ENCODE assay signal across 8 cellular contexts in the genomic region with DNA sequence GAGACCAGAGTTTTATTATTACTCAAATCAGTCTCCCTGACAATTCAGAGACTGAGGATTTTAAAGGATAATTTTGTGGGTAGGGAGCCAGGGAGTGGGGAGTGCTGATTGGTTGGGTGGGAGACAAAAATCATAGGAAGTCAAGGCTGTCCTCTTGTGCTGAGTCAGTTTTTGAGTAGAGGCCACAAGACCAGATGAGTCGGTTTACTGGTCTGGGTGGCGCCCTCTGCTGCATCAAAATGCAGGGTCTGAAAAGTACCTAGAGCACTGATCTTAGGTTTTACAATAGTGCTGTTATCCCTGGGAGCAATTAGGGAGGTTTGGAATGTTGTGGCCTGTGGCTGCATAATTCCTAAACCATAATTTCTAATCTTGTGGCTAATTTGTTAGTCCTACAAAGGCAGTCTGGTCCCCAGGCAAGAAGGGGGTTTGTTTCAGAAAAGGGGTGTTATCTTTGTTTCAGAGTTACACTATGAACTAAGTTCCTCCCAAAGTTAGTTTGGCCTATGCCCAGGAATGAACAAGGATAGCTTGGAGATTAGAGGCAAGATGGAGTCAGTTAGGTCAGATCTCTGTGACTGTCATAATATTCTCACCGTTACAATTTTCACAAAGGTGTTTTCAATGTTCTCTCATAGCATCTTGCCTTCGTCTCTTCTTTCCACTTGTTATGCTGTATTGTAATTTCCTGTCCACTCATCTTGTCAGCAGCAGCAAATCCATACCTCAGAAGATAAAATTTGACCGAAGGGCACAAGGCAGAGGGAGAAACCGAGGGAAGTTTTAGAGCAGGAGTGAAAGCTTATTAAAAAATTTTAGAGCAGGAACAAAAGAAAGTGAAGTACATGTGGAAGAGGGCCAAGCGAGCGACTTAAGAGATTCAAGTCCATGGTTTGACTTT. TPM values are rescaled to one million over a fixed set of nuclear protein-coding genes. Genes with fewer than 3 reads are reported as not detected.
DNase-seq lines count a peak whose midpoint lies in the region; ATAC-seq and TF ChIP-seq lines count a peak whose summit lies in the region.

No MANE protein-coding gene starts in this region.

- H3K4me1 Mint-ChIP-seq in natural killer cell treated with Interleukin-12 subunit alpha and Interleukin-12 subunit beta and Interleukin-15 and Interleukin-18, amount 100 ng/mL, for 72 hours (ENCODE audit: low read depth in 2 of 2), result peaks cover 0 to 12% of the 10 kb centered on the region in 2 donors

- no peaks in the 10 kb centered on the region for H3K36me3 Mint-ChIP-seq in natural killer cell treated with Interleukin-12 subunit alpha and Interleukin-12 subunit beta and Interleukin-15 and Interleukin-18, amount 100 ng/mL, for 72 hours

- H3K27ac ChIP-seq in testis, result no peak overlapping the region

- peaks cover 0 to 9% of the 10 kb centered on the region in 2 donors for H3K27me3 Mint-ChIP-seq in natural killer cell treated with Interleukin-12 subunit alpha and Interleukin-12 subunit beta and Interleukin-15 and Interleukin-18, amount 100 ng/mL, for 72 hours

- H3K36me3 ChIP-seq in testis (ENCODE audit: low read depth, missing control alignments), result no peaks in the 10 kb centered on the region

- DNase-seq in GM10266 (ENCODE audit: extremely low spot score), result peak; percentile 40
- DNase-seq in NCI-H774 (lab: John Stamatoyannopoulos, UW), result peak; percentile 36
- DNase-seq in activated CD8-positive, alpha-beta memory T cell treated with anti-CD3 and anti-CD28 coated beads for 24 hours, result peak; percentile 77
- peak; percentile 50 for DNase-seq in epithelial cell of proximal tubule (ENCODE audit: low read depth)
- DNase-seq in natural killer cell treated with Interleukin-12 subunit alpha and Interleukin-12 subunit beta and Interleukin-15 and Interleukin-18, amount 100 ng/mL, for 72 hours (ENCODE audit: low spot score), result peak; percentile 69
- DNase-seq in testis, result peak; percentile 80

- H3K4me1 ChIP-seq in testis, result peaks cover 23% of the 10 kb centered on the region

- no peak overlapping the region for H3K4me3 Mint-ChIP-seq in natural killer cell treated with Interleukin-12 subunit alpha and Interleukin-12 subunit beta and Interleukin-15 and Interleukin-18, amount 100 ng/mL, for 72 hours

- WGBS in testis, 2 donors, result 76 to 83% methylated on average over 8 of the region's 8 CpGs

- TF ChIP-seq POLR2A in testis (IDR thresholded peaks at IDR 0.05), result no peak

- H3K4me3 ChIP-seq in epithelial cell of proximal tubule (ENCODE audit: low read depth, low read length) (no peak overlapping the region), testis (no peak overlapping the region)

- ATAC-seq in HG02763 (IDR thresholded peaks at IDR 0.05; ENCODE audit: unreplicated experiment) (peak; percentile 61), HG03097 (IDR thresholded peaks at IDR 0.05; ENCODE audit: low FRiP score, unreplicated experiment) (no peak)
- peak; percentile 72 to 73 for ATAC-seq in natural killer cell treated with Interleukin-12 subunit alpha and Interleukin-12 subunit beta and Interleukin-15 and Interleukin-18, amount 100 ng/mL, for 72 hours

- TF ChIP-seq CTCF in GM10266 (IDR thresholded peaks at IDR 0.05; ENCODE audit: control insufficient read depth, insufficient read depth, low read depth, missing control alignments) (peak; percentile 69), epithelial cell of proximal tubule (conservative IDR thresholded peaks at IDR 0.05; ENCODE audit: low read depth, low read length) (peak; percentile 78), testis (IDR thresholded peaks at IDR 0.05) (peak in 2 of 3 experiments; percentile 17 to 36)

- H3K27ac Mint-ChIP-seq in natural killer cell treated with Interleukin-12 subunit alpha and Interleukin-12 subunit beta and Interleukin-15 and Interleukin-18, amount 100 ng/mL, for 72 hours, result no peak overlapping the region

- no peaks in the 10 kb centered on the region for H3K27me3 ChIP-seq in testis

- no peaks in the 10 kb centered on the region for H3K9me3 Mint-ChIP-seq in natural killer cell treated with Interleukin-12 subunit alpha and Interleukin-12 subunit beta and Interleukin-15 and Interleukin-18, amount 100 ng/mL, for 72 hours

- intact Hi-C loops in testis (cut with DNase I; ENCODE audit: low total_unique reads), result no loop called here

- H3K9me3 ChIP-seq in testis, result no peaks in the 10 kb centered on the region

RNA-seq across cellular contexts. Expression of a gene that starts 59.2 kb away (rescaled TPM):
- total RNA-seq in epithelial cell of proximal tubule, result 39.2 and 55.1 TPM in 2 replicates
- 10 to 100 TPM; 76.6 to 80.9 TPM for total RNA-seq in natural killer cell treated with Interleukin-12 subunit alpha and Interleukin-12 subunit beta and Interleukin-15 and Interleukin-18, amount 100 ng/mL, for 72 hours
- total RNA-seq in testis, result 10 to 100 TPM; 84.9 to 93.7 TPM
- polyA plus RNA-seq in testis (ENCODE audit: insufficient read depth, low read depth, low replicate concordance), result 45.4 TPM

Comparison
In these comparisons a context has a peak if more than half of its experiments do, and no peak if none do; other contexts are left out.
1. CTCF ChIP-seq: peak in every context shown above with its lines; median percentile 78 in epithelial cell of proximal tubule; 69 in GM10266; 26 in testis.